8 cellular contexts compared by ENCODE assay signal in the genomic region with DNA sequence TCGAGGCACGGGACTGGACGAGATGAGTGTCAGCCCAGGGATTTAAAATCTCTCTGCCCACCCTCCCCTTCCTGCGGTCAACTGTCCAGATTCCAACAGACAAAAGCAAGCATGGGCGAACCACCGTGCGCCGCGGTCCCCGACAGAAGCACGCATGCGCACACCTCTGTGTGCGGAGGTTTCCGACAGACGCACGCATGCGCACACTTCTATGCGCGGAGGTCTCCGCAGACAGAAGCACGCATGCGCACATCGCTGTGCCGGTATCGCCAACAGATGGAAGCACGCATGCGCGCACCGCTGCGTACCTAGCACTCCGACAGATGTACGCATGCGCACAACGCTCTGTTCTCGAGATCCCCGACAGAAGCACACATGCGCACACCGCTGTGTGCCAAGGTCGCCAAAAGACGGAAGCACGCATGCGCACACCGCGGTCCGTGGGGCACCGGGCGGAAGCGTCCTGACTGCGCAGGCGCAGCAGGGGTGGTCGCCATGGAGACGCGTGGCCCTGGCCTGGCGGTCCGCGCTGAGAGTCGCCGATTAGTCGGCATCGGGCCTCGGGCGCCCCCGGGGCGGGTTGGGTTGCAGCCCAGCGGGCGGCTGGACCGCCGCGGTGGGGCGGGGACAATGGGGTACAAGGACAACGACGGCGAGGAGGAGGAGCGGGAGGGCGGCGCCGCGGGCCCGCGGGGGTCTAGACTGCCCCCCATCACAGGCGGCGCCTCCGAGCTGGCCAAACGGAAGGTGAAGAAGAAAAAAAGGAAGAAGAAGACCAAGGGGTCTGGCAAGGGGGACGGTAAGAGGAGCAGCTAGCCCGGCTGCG. TPM values are rescaled to one million over a fixed set of nuclear protein-coding genes. Genes with fewer than 3 reads are reported as not detected.
A peak's percentile ranks its signal among the peaks of the same experiment; 100 is the strongest.
DNase-seq lines count a peak whose midpoint lies in the region; ATAC-seq and TF ChIP-seq lines count a peak whose summit lies in the region.

No MANE protein-coding gene starts in this region.

- H3K36me3 ChIP-seq in SU-DHL-6 (ENCODE audit: low read length) (no peaks in the 10 kb centered on the region), ovary (no peaks in the 10 kb centered on the region), thyroid gland (peaks cover 0 to 12% of the 10 kb centered on the region in 2 donors)

- 0 out of 2 replicates have a peak overlapping the region, but pooled peaks have one; percentile 19 for H3K27ac ChIP-seq in SU-DHL-6 (ENCODE audit: low read depth, low read length)
- H3K27ac ChIP-seq in ovary = peak overlapping the region; percentile 35 to 81
- peak overlapping the region in 2 of 3 donors; percentile 34 to 73 for H3K27ac ChIP-seq in thyroid gland

- H3K9me2 ChIP-seq in SU-DHL-6 (replicated peaks; ENCODE audit: insufficient read depth, low read length) = no peaks in the 10 kb centered on the region

- no peaks in the 10 kb centered on the region for H3K79me2 ChIP-seq in SU-DHL-6 (ENCODE audit: insufficient read depth, low read length)

- WGBS in ovary, 3 donors = 1% methylated on average over 59 to 87 of the region's 87 CpGs
- WGBS in thyroid gland, 2 donors = 3 to 7% methylated on average over 51 to 69 of the region's 87 CpGs

- peak overlapping the region; percentile 100 for H3K27ac Mint-ChIP-seq in activated naive CD8-positive, alpha-beta T cell treated with anti-CD3 and anti-CD28 coated beads, Interleukin-2, amount 50 U/mL, for 24 hours

- H3K9ac ChIP-seq in SU-DHL-6 (ENCODE audit: low read length) = peak overlapping the region; percentile 60

- H3K9me3 ChIP-seq in SU-DHL-6 (ENCODE audit: insufficient read depth, low read length) (no peaks in the 10 kb centered on the region), ovary (no peaks in the 10 kb centered on the region), thyroid gland (no peaks in the 10 kb centered on the region)

- H3K27me3 ChIP-seq in SU-DHL-6 (ENCODE audit: low read length) (no peaks in the 10 kb centered on the region), ovary (no peaks in the 10 kb centered on the region), thyroid gland (no peaks in the 10 kb centered on the region)

- H3K27me3 Mint-ChIP-seq in activated naive CD8-positive, alpha-beta T cell treated with anti-CD3 and anti-CD28 coated beads, Interleukin-2, amount 50 U/mL, for 24 hours = peaks cover 8% of the 10 kb centered on the region

- H3K4me1 ChIP-seq in ovary (ENCODE audit: insufficient read depth) (peaks cover 6% of the 10 kb centered on the region), thyroid gland (peaks cover 10 to 23% of the 10 kb centered on the region in 2 donors)

- peak overlapping the region; percentile 96 for H3K4me3 Mint-ChIP-seq in activated naive CD8-positive, alpha-beta T cell treated with anti-CD3 and anti-CD28 coated beads, Interleukin-2, amount 50 U/mL, for 24 hours

- H3F3A ChIP-seq in SU-DHL-6 (ENCODE audit: insufficient read depth) = no peaks in the 10 kb centered on the region

- peaks cover 52% of the 10 kb centered on the region for H3K4me1 Mint-ChIP-seq in activated naive CD8-positive, alpha-beta T cell treated with anti-CD3 and anti-CD28 coated beads, Interleukin-2, amount 50 U/mL, for 24 hours

- no peak for TF ChIP-seq CTCF in GM12865 (IDR thresholded peaks at IDR 0.05; ENCODE audit: insufficient read depth, low read depth, low read length, missing control alignments)
- no peak for TF ChIP-seq CTCF in SU-DHL-6 (IDR thresholded peaks at IDR 0.05; ENCODE audit: insufficient read depth, low read length, poor library complexity, severe bottlenecking)
- TF ChIP-seq CTCF in ovary (IDR thresholded peaks at IDR 0.05) = peak in 1 of 3 donors; percentile 32
- no peak for TF ChIP-seq CTCF in thyroid gland (IDR thresholded peaks at IDR 0.05)

- H3K36me3 Mint-ChIP-seq in activated naive CD8-positive, alpha-beta T cell treated with anti-CD3 and anti-CD28 coated beads, Interleukin-2, amount 50 U/mL, for 24 hours (ENCODE audit: low read depth) = peaks cover 14% of the 10 kb centered on the region

- peak; percentile 99 for DNase-seq in GM12865 (ENCODE audit: low read depth)
- DNase-seq in NCI-H1417 (lab: John Stamatoyannopoulos, UW) = peak; percentile 95 to 99 (median 98)
- peak; percentile 99 for DNase-seq in activated naive CD8-positive, alpha-beta T cell treated with anti-CD3 and anti-CD28 coated beads, Interleukin-2, amount 50 U/mL, for 24 hours
- DNase-seq in Right ventricle myocardium superior = peak; percentile 100
- DNase-seq in ovary = peak; percentile 100
- DNase-seq in thyroid gland = peak; percentile 100

- ATAC-seq in HG02759 (IDR thresholded peaks at IDR 0.05; ENCODE audit: unreplicated experiment) (peak; percentile 92), Right ventricle myocardium superior (ENCODE audit: poor library complexity) (peak; percentile 94)
- ATAC-seq in activated naive CD8-positive, alpha-beta T cell treated with anti-CD3 and anti-CD28 coated beads, Interleukin-2, amount 50 U/mL, for 24 hours = peak; percentile 63

- peak overlapping the region; percentile 88 for H2AFZ ChIP-seq in SU-DHL-6 (ENCODE audit: low read depth, low read length, severe bottlenecking)

- H3K4me3 ChIP-seq in GM12865 (ENCODE audit: low read depth, low read length) (peak overlapping the region; percentile 64), SU-DHL-6 (ENCODE audit: insufficient read depth, low read length, poor library complexity, severe bottlenecking) (peak overlapping the region; percentile 63), ovary (peak overlapping the region; percentile 79), thyroid gland (replicated peaks in 1 of 3) (peak overlapping the region; percentile 50 to 76 (median 54))

- peak overlapping the region; percentile 75 for H3K4me2 ChIP-seq in SU-DHL-6 (ENCODE audit: low read depth, low read length, poor library complexity, severe bottlenecking)

- TF ChIP-seq EP300 in ovary (IDR thresholded peaks at IDR 0.05) = no peak

- H4K20me1 ChIP-seq in SU-DHL-6 (ENCODE audit: low read depth, low read length) = no peaks in the 10 kb centered on the region

- intact Hi-C loops in Right ventricle myocardium superior (cut with DNase I) (loop anchor here (5.0 kb wide), 1 partner anchor 292 kb away; no protein-coding TSS in a partner anchor), ovary (cut with DNase I) (loop anchor here in 3 of 4 donors (5.0 kb wide), 2 partner anchors 287 to 292 kb away; no protein-coding TSS in a partner anchor), thyroid gland (cut with DNase I) (no loop called here)

- H3K9me3 Mint-ChIP-seq in activated naive CD8-positive, alpha-beta T cell treated with anti-CD3 and anti-CD28 coated beads, Interleukin-2, amount 50 U/mL, for 24 hours = peaks cover 4% of the 10 kb centered on the region

- no peak for TF ChIP-seq POLR2A in ovary (IDR thresholded peaks at IDR 0.05)
- peak in 1 of 2 donors; percentile 71 for TF ChIP-seq POLR2A in thyroid gland (IDR thresholded peaks at IDR 0.05)

RNA-seq across cellular contexts. Expression of gene RFLNB, which starts 35.7 kb away (rescaled TPM):
- total RNA-seq in Right ventricle myocardium superior = 19.6 TPM
- 10 to 100 TPM in 4 of 7 donors, 1 to 10 TPM in 3; 3.2 to 29.8 (median 12.8) TPM for total RNA-seq in ovary
- polyA plus RNA-seq in ovary = 10 to 100 TPM in 1 of 2 donors, 1 to 10 TPM in 1; 7.5 to 10.0 TPM
- 10 to 100 TPM in 1 of 4 donors, 1 to 10 TPM in 3; 5.6 to 19.9 (median 8.4) TPM for total RNA-seq in thyroid gland

RNA-seq across cellular contexts. Expression of gene RPH3AL, which starts 57.5 kb away (rescaled TPM):
- total RNA-seq in Right ventricle myocardium superior (4.6 TPM), ovary (10 to 100 TPM; 19.4 to 43.8 (median 25.5) TPM), thyroid gland (10 to 100 TPM; 19.1 to 47.7 (median 42.5) TPM)
- 10 to 100 TPM in 1 of 2 donors, 1 to 10 TPM in 1; 5.8 to 15.6 TPM for polyA plus RNA-seq in ovary

Comparison
In these comparisons a context has a peak if more than half of its experiments do, and no peak if none do; other contexts are left out.
1. Peak in every context shown above with its lines: DNase-seq, ATAC-seq, H3K4me3 ChIP-seq and H3K27ac ChIP-seq.